10 cellular contexts compared by ENCODE assay signal in genomic region chr21:31335957-31336738, GRCh38. TPM values are rescaled to one million over a fixed set of nuclear protein-coding genes. Genes with fewer than 3 reads are reported as not detected.
DNase-seq lines count a peak whose midpoint lies in the region; ATAC-seq and TF ChIP-seq lines count a peak whose summit lies in the region.
"Had no signal": no experiment of that assay in that cellular context is flagged by ENCODE, and none has a peak within 500 bp of the region (broad histone marks: within the 10 kb centered on the region; RNA-seq: fewer than 3 reads in every experiment).

No MANE protein-coding gene starts in this region.

- peaks cover 24% of the 10 kb centered on the region for H3K4me1 Mint-ChIP-seq in nephron progenitor cell

- DNase-seq in COLO829 (ENCODE audit: low spot score): peak; percentile 70
- DNase-seq in HPDE6-E6E7 (ENCODE audit: extremely low spot score): peak; percentile 74
- peak; percentile 90 for DNase-seq in astrocyte of the hippocampus (ENCODE audit: low read depth, low spot score)
- DNase-seq in mesenchymal stem cell: peak; percentile 84
- DNase-seq in activated gamma-delta T cell (lab: John Stamatoyannopoulos, UW): no peak
- DNase-seq in nephron progenitor cell: no peak
- DNase-seq: KG1, thyroid gland had no signal

- peak overlapping the region in 1 of 2 experiments; percentile 84 for H2BK12ac ChIP-seq in mesenchymal stem cell (ENCODE audit: low read length in 2 of 2)

- H4K91ac ChIP-seq in mesenchymal stem cell (ENCODE audit: low read length): peak overlapping the region; percentile 11

- H3K27me3 Mint-ChIP-seq in nephron progenitor cell (ENCODE audit: low read depth, poor library complexity): no peaks in the 10 kb centered on the region

- peak overlapping the region; percentile 45 for H3K9ac ChIP-seq in mesenchymal stem cell (ENCODE audit: low read length)

- peak overlapping the region in 1 of 2 experiments; percentile 6 for H3K4me3 ChIP-seq in mesenchymal stem cell (ENCODE audit: insufficient read depth in 1 of 2, low read depth in 1 of 2, low read length in 2 of 2)
- H3K4me3 ChIP-seq: thyroid gland had no signal

- no peak for TF ChIP-seq CTCF in nephron progenitor cell (IDR thresholded peaks at IDR 0.05)

- ATAC-seq in HG03565 (IDR thresholded peaks at IDR 0.05; ENCODE audit: unreplicated experiment): no peak
- no peak for ATAC-seq in GM19023 (IDR thresholded peaks at IDR 0.05; ENCODE audit: unreplicated experiment)

- H3K4me2 ChIP-seq in mesenchymal stem cell (ENCODE audit: low read length, poor library complexity, severe bottlenecking): no peak overlapping the region

- peaks cover 74% of the 10 kb centered on the region for H3K36me3 Mint-ChIP-seq in nephron progenitor cell (ENCODE audit: low read depth)

- peak overlapping the region in 1 of 2 experiments; percentile 18 for H3K14ac ChIP-seq in mesenchymal stem cell (ENCODE audit: low read length in 2 of 2)

- H2AK5ac ChIP-seq in mesenchymal stem cell (ENCODE audit: low read length, severe bottlenecking): peak overlapping the region; percentile 49

- no peak overlapping the region for H2BK120ac ChIP-seq in mesenchymal stem cell (ENCODE audit: low read depth, low read length)

- 46% methylated on average over 12 of the region's 12 CpGs for WGBS in mesenchymal stem cell

- peaks cover 14% of the 10 kb centered on the region for H3K9me3 Mint-ChIP-seq in nephron progenitor cell

- no peak overlapping the region for H3K23ac ChIP-seq in mesenchymal stem cell (ENCODE audit: low read length in 2 of 2)

- H3K27ac Mint-ChIP-seq in nephron progenitor cell: no peak overlapping the region

- H3K27ac ChIP-seq in mesenchymal stem cell (ENCODE audit: low read length, poor library complexity, severe bottlenecking): peak overlapping the region; percentile 59
- H3K27ac ChIP-seq: thyroid gland had no signal

- peak overlapping the region in 1 of 2 experiments; percentile 50 for H3K18ac ChIP-seq in mesenchymal stem cell (ENCODE audit: low read depth in 1 of 2, low read length in 2 of 2)

- no peak overlapping the region for H2BK15ac ChIP-seq in mesenchymal stem cell (ENCODE audit: low read depth, poor library complexity, severe bottlenecking)

- H3K36me3 ChIP-seq in mesenchymal stem cell (ENCODE audit: control insufficient read depth in 1 of 2, insufficient read depth in 2 of 2, low read depth in 1 of 2, low read length in 2 of 2): peaks cover 4 to 16% of the 10 kb centered on the region in 2 experiments
- H3K36me3 ChIP-seq: thyroid gland had no signal

- no peaks in the 10 kb centered on the region for H3K27me3 ChIP-seq in mesenchymal stem cell (ENCODE audit: control insufficient read depth in 1 of 2, insufficient read depth in 1 of 2, low read length in 2 of 2)
- H3K27me3 ChIP-seq: thyroid gland had no signal

- H4K8ac ChIP-seq in mesenchymal stem cell (ENCODE audit: low read length): peak overlapping the region; percentile 27

- H2BK5ac ChIP-seq in mesenchymal stem cell (ENCODE audit: low read depth, low read length, poor library complexity, severe bottlenecking): no peak overlapping the region

- no peak overlapping the region for H3K4ac ChIP-seq in mesenchymal stem cell (ENCODE audit: low read depth in 1 of 2, low read length in 2 of 2)

- H3K4me1 ChIP-seq in mesenchymal stem cell (ENCODE audit: control insufficient read depth, insufficient read depth, low read depth, low read length): peaks cover 9% of the 10 kb centered on the region
- H3K4me1 ChIP-seq: thyroid gland had no signal

- H3K4me3 Mint-ChIP-seq in nephron progenitor cell: no peak overlapping the region

- no peak overlapping the region for H2AFZ ChIP-seq in mesenchymal stem cell (ENCODE audit: low read depth, low read length)

- peaks cover 18% of the 10 kb centered on the region for H3K79me1 ChIP-seq in mesenchymal stem cell (replicated peaks; ENCODE audit: low read length, poor library complexity, severe bottlenecking)

- H3K9me3 ChIP-seq in mesenchymal stem cell (ENCODE audit: control insufficient read depth, low read length): no peaks in the 10 kb centered on the region
- H3K9me3 ChIP-seq: thyroid gland had no signal

RNA-seq across cellular contexts. Expression of gene TIAM1, which starts 7.9 kb away (rescaled TPM):
- polyA plus RNA-seq in mesenchymal stem cell (2013, experiment 1 of 2): 3.3 TPM
- 3.2 TPM for polyA plus RNA-seq in mesenchymal stem cell (2013, experiment 2 of 2)

Comparison
In these comparisons a context has a peak if more than half of its experiments do, and no peak if none do; other contexts are left out.
1. DNase-seq: peak in COLO829 (single experiment), HPDE6-E6E7 (single experiment), astrocyte of the hippocampus (single experiment) and mesenchymal stem cell (single experiment); none in activated gamma-delta T cell (single experiment) and nephron progenitor cell (single experiment).